ENCODE assay signal across 23 cellular contexts in genomic region chr17:80345841-80346497, GRCh38.
"Had no signal": no experiment of that assay in that cellular context is flagged by ENCODE, and none has a peak within 500 bp of the region (broad histone marks: within the 10 kb centered on the region; RNA-seq: fewer than 3 reads in every experiment).

No MANE protein-coding gene starts in this region.

- ATAC-seq: activated CD4-positive, CD25-positive, alpha-beta regulatory T cell treated with anti-CD3 and anti-CD28 coated beads, Interleukin-2, amount 50 U/mL, for 24 hours; activated CD8-positive, alpha-beta T cell treated with anti-CD3 and anti-CD28 coated beads, Interleukin-2, amount 10 ng/mL, durations not matched to agents 7 days and 5 days; K562; PC-3 had no signal

- H3K27me3 Mint-ChIP-seq: activated naive CD8-positive, alpha-beta T cell; brain had no signal

- H3K27ac ChIP-seq: cardiac muscle cell had no signal

- H3K4me3 ChIP-seq: cardiac muscle cell, K562 had no signal

- H3K27ac Mint-ChIP-seq: activated CD8-positive, alpha-beta T cell treated with anti-CD3 and anti-CD28 coated beads, Interleukin-2, amount 10 ng/mL, durations not matched to agents 7 days and 5 days; activated naive CD8-positive, alpha-beta T cell; brain had no signal

- H3K27me3 ChIP-seq: cardiac muscle cell had no signal

- H3K9me3 Mint-ChIP-seq: brain; T-helper 1 cell treated with Interleukin-12 subunit alpha and Interleukin-12 subunit beta and Interleukin-4 antibody, amounts not matched to agents 30 μg/mL and 1 μg/mL, for 36 hours had no signal

- DNase-seq: activated CD4-positive, alpha-beta T cell treated with anti-CD3 and anti-CD28 coated beads for 48 hours; activated CD4-positive, alpha-beta T cell treated with anti-CD3 and anti-CD28 coated beads, Interleukin-2, amount 50 U/mL, for 4 hours; activated CD8-positive, alpha-beta memory T cell treated with anti-CD3 and anti-CD28 coated beads, Interleukin-2, amount 50 U/mL, for 48 hours; activated CD8-positive, alpha-beta T cell treated with anti-CD3 and anti-CD28 coated beads, Interleukin-2, amount 10 ng/mL, durations not matched to agents 7 days and 5 days; activated naive CD4-positive, alpha-beta T cell treated with Interleukin-2 at 50 U/mL for 16 hours; activated T-cell treated with anti-CD3 and anti-CD28 coated beads, Interleukin-2, amount 50 U/mL, for 48 hours; amygdala; Karpas-422; MM.1S; NCI-H1105 treated with DMSO at 0.1 percent for 48 hours; NCI-H1436 treated with DMSO at 0.1 percent for 48 hours; NCI-H187; NCI-H2081; NCI-H446; NCI-H524; PC-3; SHP77 treated with DMSO at 0.1 percent for 48 hours had no signal

- H3K4me3 Mint-ChIP-seq: activated CD8-positive, alpha-beta T cell treated with anti-CD3 and anti-CD28 coated beads, Interleukin-2, amount 10 ng/mL, durations not matched to agents 7 days and 5 days; activated naive CD8-positive, alpha-beta T cell; brain; T-helper 1 cell treated with Interleukin-12 subunit alpha and Interleukin-12 subunit beta and Interleukin-4 antibody, amounts not matched to agents 30 μg/mL and 1 μg/mL, for 36 hours had no signal

- H3K4me1 Mint-ChIP-seq: brain had no signal
